Comparison of ENCODE assay signal across 8 cellular contexts in genomic region chr6:8435093-8435844, GRCh38. TPM values are rescaled to one million over a fixed set of nuclear protein-coding genes. Genes with fewer than 3 reads are reported as not detected.
DNase-seq lines count a peak whose midpoint lies in the region; ATAC-seq and TF ChIP-seq lines count a peak whose summit lies in the region.

SLC35B3 (minus strand) TSS chr6:8435545.

- DNase-seq in NCI-H146 treated with DMSO at 0.1 percent for 48 hours (lab: John Stamatoyannopoulos, UW; ENCODE audit: unreplicated experiment) = peak; percentile 88
- DNase-seq in T-helper 1 cell = peak; percentile 92 to 97 (median 94)
- DNase-seq in amniotic epithelial cell (ENCODE audit: low read depth) = peak; percentile 84
- peak; percentile 95 to 99 for DNase-seq in heart right ventricle
- DNase-seq in posterior cingulate gyrus = peak; percentile 85 to 99 (median 92)
- peak; percentile 97 for DNase-seq in type B pancreatic cell (ENCODE audit: extremely low spot score, unreplicated experiment)

- H3K4me1 ChIP-seq in heart right ventricle = peaks cover 0 to 38% (median 24%) of the 10 kb centered on the region in 9 donors

- H3K4me3 Mint-ChIP-seq in type B pancreatic cell = peak within 1 kb of the TSS; percentile 90

- H3K4me3 ChIP-seq in heart right ventricle = peak within 1 kb of the TSS; percentile 68 to 95 (median 84)

- intact Hi-C loops in heart right ventricle (cut with DNase I) = no loop called here
- intact Hi-C loops in posterior cingulate gyrus (cut with DNase I) = no loop called here

- ATAC-seq in HG02884 (IDR thresholded peaks at IDR 0.05; ENCODE audit: unreplicated experiment) (peak; percentile 93), heart right ventricle (peak; percentile 100)

- no peaks in the 10 kb centered on the region for H3K27me3 ChIP-seq in heart right ventricle

- H3K27ac ChIP-seq in heart right ventricle = peak within 1 kb of the TSS; percentile 4 to 96 (median 90)

- TF ChIP-seq CTCF in heart right ventricle (IDR thresholded peaks at IDR 0.05) = no peak
- TF ChIP-seq CTCF in type B pancreatic cell (conservative IDR thresholded peaks at IDR 0.05) = no peak

- peak; percentile 87 for TF ChIP-seq POLR2A in GM15510 (IDR thresholded peaks at IDR 0.05; ENCODE audit: borderline replicate concordance, extremely low read depth, insufficient read length)

- no peaks in the 10 kb centered on the region for H3K9me3 Mint-ChIP-seq in type B pancreatic cell

- H3K27ac Mint-ChIP-seq in type B pancreatic cell = peak within 1 kb of the TSS; percentile 97

- H3K9me3 ChIP-seq in heart right ventricle = no peaks in the 10 kb centered on the region

- no peaks in the 10 kb centered on the region for H3K27me3 Mint-ChIP-seq in type B pancreatic cell

- H3K36me3 Mint-ChIP-seq in type B pancreatic cell = peaks cover 8% of the 10 kb centered on the region

- 1% methylated on average over 62 of the region's 62 CpGs for WGBS in heart right ventricle, 2 donors

- H3K4me1 Mint-ChIP-seq in type B pancreatic cell (ENCODE audit: unreplicated experiment) = peaks cover 21% of the 10 kb centered on the region

- peaks cover 0 to 16% (median 0%) of the 10 kb centered on the region in 9 donors for H3K36me3 ChIP-seq in heart right ventricle

RNA-seq across cellular contexts. Expression of gene SLC35B3, which starts in this region (rescaled TPM):
- total RNA-seq in heart right ventricle (1 to 10 TPM; 4.5 to 8.6 (median 5.7) TPM), type B pancreatic cell (ENCODE audit: low replicate concordance) (21.5 and 28.8 TPM in 2 replicates)
- polyA plus RNA-seq in heart right ventricle = 10 to 100 TPM in 1 of 2 donors, 1 to 10 TPM in 1; 6.4 to 19.9 TPM

Comparison
In these comparisons a context has a peak if more than half of its experiments do, and no peak if none do; other contexts are left out.
1. Peak in every context shown above with its lines: DNase-seq, ATAC-seq, H3K4me3 ChIP-seq and H3K27ac ChIP-seq.